8 cellular contexts compared by ENCODE assay signal in the genomic region with DNA sequence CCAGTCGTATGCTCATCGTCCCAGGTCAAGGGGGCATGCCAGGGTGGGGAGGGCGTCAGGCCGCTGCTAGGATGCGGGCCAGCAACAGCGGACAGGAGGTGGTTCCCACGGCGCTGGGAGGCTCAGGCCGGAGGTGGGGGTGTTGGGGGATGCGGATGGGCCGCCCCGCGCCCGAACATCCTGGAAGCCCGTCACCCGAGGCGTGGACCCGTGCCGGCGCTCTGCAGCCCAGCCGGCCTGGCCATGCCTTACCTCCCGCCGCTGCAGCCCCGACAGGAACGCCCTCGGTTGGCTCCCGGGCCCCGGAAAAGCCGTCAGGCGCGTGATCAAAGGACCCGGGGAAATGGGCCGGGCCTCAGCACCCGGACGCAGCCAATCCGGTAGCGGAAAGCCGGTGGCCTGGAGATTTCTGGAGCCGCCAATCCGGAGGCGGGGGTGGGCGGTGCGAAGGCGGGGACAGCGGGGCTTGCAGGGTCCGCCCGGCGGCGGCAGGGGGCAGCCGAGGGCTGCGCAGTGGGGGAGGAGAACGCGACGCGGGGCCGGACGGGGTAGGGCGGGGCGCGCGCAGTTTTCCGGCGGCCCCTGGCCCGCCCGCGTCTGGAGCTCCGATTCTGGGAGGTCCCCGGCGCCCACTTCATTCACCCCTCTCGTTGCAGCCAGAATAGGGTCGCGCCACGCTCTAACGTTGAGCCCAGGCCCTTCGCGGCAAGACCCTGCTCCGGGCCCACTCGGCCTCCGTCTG. TPM values are rescaled to one million over a fixed set of nuclear protein-coding genes. Genes with fewer than 3 reads are reported as not detected.
DNase-seq lines count a peak whose midpoint lies in the region; ATAC-seq and TF ChIP-seq lines count a peak whose summit lies in the region.

A gene (minus strand): TSS at position 280 of the 742 bp plus-strand sequence. CDS start 1,215 bp downstream, outside the sequence.

- H3K79me2 ChIP-seq in SU-DHL-6 (ENCODE audit: insufficient read depth, low read length) (no peaks in the 10 kb centered on the region), parathyroid adenoma (no peaks in the 10 kb centered on the region)

- H3K4me3 ChIP-seq in GM12865 (ENCODE audit: low read depth, low read length) (peak within 1 kb of the TSS; percentile 74), SU-DHL-6 (ENCODE audit: insufficient read depth, low read length, poor library complexity, severe bottlenecking) (peak within 1 kb of the TSS; percentile 71), parathyroid adenoma (ENCODE audit: low read depth, low read length) (peak within 1 kb of the TSS; percentile 76), tibial artery (peak within 1 kb of the TSS; percentile 80 to 83)

- intact Hi-C loops in Right ventricle myocardium inferior (cut with DNase I), result loop anchor here (1.0 to 5.0 kb wide), 4 partner anchors 52 to 358 kb away; a partner anchor contains a TSS
- intact Hi-C loops in tibial artery (cut with DNase I; ENCODE audit: low total_unique reads), result loop anchor here (5.0 kb wide), 3 partner anchors 52 to 168 kb away; a partner anchor contains a TSS

- POLR2A ChIA-PET in activated naive CD8-positive, alpha-beta T cell treated with anti-CD3 and anti-CD28 coated beads, Interleukin-2, amount 10 ng/mL, durations not matched to agents 7 days and 5 days (lab: Charles Lee), result interaction anchor here (0.6 to 4.1 kb wide), 15 partner anchors 12 to 508 kb away, joined by 3 to 42 read pairs (median 4); a partner anchor contains a TSS

- peak within 1 kb of the TSS; percentile 63 for H3K4me2 ChIP-seq in SU-DHL-6 (ENCODE audit: low read depth, low read length, poor library complexity, severe bottlenecking)
- H3K4me2 ChIP-seq in parathyroid adenoma (ENCODE audit: low read length), result peak within 1 kb of the TSS; percentile 97

- H3F3A ChIP-seq in SU-DHL-6 (ENCODE audit: insufficient read depth), result peaks cover 37% of the 10 kb centered on the region

- no peaks in the 10 kb centered on the region for H3K9me2 ChIP-seq in SU-DHL-6 (replicated peaks; ENCODE audit: insufficient read depth, low read length)

- TF ChIP-seq CTCF in GM12865 (IDR thresholded peaks at IDR 0.05; ENCODE audit: insufficient read depth, low read depth, low read length, missing control alignments), result peak; percentile 93
- TF ChIP-seq CTCF in SU-DHL-6 (IDR thresholded peaks at IDR 0.05; ENCODE audit: insufficient read depth, low read length, poor library complexity, severe bottlenecking), result peak; percentile 97
- peak; percentile 96 for TF ChIP-seq CTCF in parathyroid adenoma (IDR thresholded peaks at IDR 0.05)
- peak; percentile 96 to 98 for TF ChIP-seq CTCF in tibial artery (IDR thresholded peaks at IDR 0.05)

- H3K36me3 ChIP-seq in SU-DHL-6 (ENCODE audit: low read length) (no peaks in the 10 kb centered on the region), parathyroid adenoma (ENCODE audit: control insufficient read depth, insufficient read depth, low read length) (no peaks in the 10 kb centered on the region), tibial artery (no peaks in the 10 kb centered on the region)

- peaks cover 5% of the 10 kb centered on the region for H3K36me3 Mint-ChIP-seq in activated naive CD8-positive, alpha-beta T cell treated with anti-CD3 and anti-CD28 coated beads, Interleukin-2, amount 10 ng/mL, durations not matched to agents 7 days and 5 days

- no peaks in the 10 kb centered on the region for H3K9me3 Mint-ChIP-seq in activated naive CD8-positive, alpha-beta T cell treated with anti-CD3 and anti-CD28 coated beads, Interleukin-2, amount 10 ng/mL, durations not matched to agents 7 days and 5 days

- H4K20me1 ChIP-seq in SU-DHL-6 (ENCODE audit: low read depth, low read length), result no peaks in the 10 kb centered on the region

- peak within 1 kb of the TSS; percentile 80 for H3K9ac ChIP-seq in SU-DHL-6 (ENCODE audit: low read length)
- H3K9ac ChIP-seq in parathyroid adenoma, result peak within 1 kb of the TSS; percentile 85

- peak; percentile 97 for DNase-seq in GM12865 (ENCODE audit: low read depth)
- DNase-seq in NCI-H1417 (lab: John Stamatoyannopoulos, UW), result peak; percentile 94 to 96 (median 95)
- DNase-seq in activated naive CD8-positive, alpha-beta T cell treated with anti-CD3 and anti-CD28 coated beads, Interleukin-2, amount 10 ng/mL, durations not matched to agents 7 days and 5 days, result peak; percentile 99
- peak; percentile 98 for DNase-seq in Right ventricle myocardium inferior (ENCODE audit: missing footprints)
- DNase-seq in tibial artery, result peak; percentile 95 to 99

- peaks cover 4% of the 10 kb centered on the region for H3K4me1 ChIP-seq in parathyroid adenoma
- H3K4me1 ChIP-seq in tibial artery, result peaks cover 7 to 32% (median 23%) of the 10 kb centered on the region in 4 donors

- H3K27ac ChIP-seq in SU-DHL-6 (ENCODE audit: low read depth, low read length), result peak within 1 kb of the TSS; percentile 71
- H3K27ac ChIP-seq in parathyroid adenoma, result peak within 1 kb of the TSS; percentile 60
- peak within 1 kb of the TSS; percentile 87 to 92 for H3K27ac ChIP-seq in tibial artery

- H3K9me3 ChIP-seq in SU-DHL-6 (ENCODE audit: insufficient read depth, low read length), result no peaks in the 10 kb centered on the region
- H3K9me3 ChIP-seq in parathyroid adenoma (ENCODE audit: control insufficient read depth, low read length), result no peaks in the 10 kb centered on the region
- H3K9me3 ChIP-seq in tibial artery, result no peaks in the 10 kb centered on the region

- peaks cover 7% of the 10 kb centered on the region for H3K27me3 Mint-ChIP-seq in activated naive CD8-positive, alpha-beta T cell treated with anti-CD3 and anti-CD28 coated beads, Interleukin-2, amount 10 ng/mL, durations not matched to agents 7 days and 5 days

- peak within 1 kb of the TSS; percentile 98 for H3K4me3 Mint-ChIP-seq in activated naive CD8-positive, alpha-beta T cell treated with anti-CD3 and anti-CD28 coated beads, Interleukin-2, amount 10 ng/mL, durations not matched to agents 7 days and 5 days

- ATAC-seq in HG02678 (IDR thresholded peaks at IDR 0.05; ENCODE audit: unreplicated experiment), result peak; percentile 83
- peak; percentile 89 for ATAC-seq in activated naive CD8-positive, alpha-beta T cell treated with anti-CD3 and anti-CD28 coated beads, Interleukin-2, amount 10 ng/mL, durations not matched to agents 7 days and 5 days (ENCODE audit: low read depth)
- peak; percentile 94 for ATAC-seq in Right ventricle myocardium inferior

- H3K4me1 Mint-ChIP-seq in activated naive CD8-positive, alpha-beta T cell treated with anti-CD3 and anti-CD28 coated beads, Interleukin-2, amount 10 ng/mL, durations not matched to agents 7 days and 5 days, result peaks cover 27% of the 10 kb centered on the region

- peak within 1 kb of the TSS; percentile 94 for H2AFZ ChIP-seq in SU-DHL-6 (ENCODE audit: low read depth, low read length, severe bottlenecking)
- peak within 1 kb of the TSS; percentile 100 for H2AFZ ChIP-seq in parathyroid adenoma

- H3K27ac Mint-ChIP-seq in activated naive CD8-positive, alpha-beta T cell treated with anti-CD3 and anti-CD28 coated beads, Interleukin-2, amount 10 ng/mL, durations not matched to agents 7 days and 5 days, result peak within 1 kb of the TSS; percentile 97

- no peaks in the 10 kb centered on the region for H3K27me3 ChIP-seq in SU-DHL-6 (ENCODE audit: low read length)
- no peaks in the 10 kb centered on the region for H3K27me3 ChIP-seq in parathyroid adenoma (ENCODE audit: control insufficient read depth, insufficient read depth, low read length)
- no peaks in the 10 kb centered on the region for H3K27me3 ChIP-seq in tibial artery

RNA-seq across cellular contexts. Expression of the gene that starts here (rescaled TPM):
- total RNA-seq in activated naive CD8-positive, alpha-beta T cell treated with anti-CD3 and anti-CD28 coated beads, Interleukin-2, amount 10 ng/mL, durations not matched to agents 7 days and 5 days, result 10 to 100 TPM; 24.4 to 28.3 TPM
- total RNA-seq in Right ventricle myocardium inferior, result 20.7 TPM

Comparison
In these comparisons a context has a peak if more than half of its experiments do, and no peak if none do; other contexts are left out.
1. Peak in every context shown above with its lines: DNase-seq, ATAC-seq, H3K4me3 ChIP-seq and H3K27ac ChIP-seq.